ENCODE assay signal across 10 cellular contexts in the genomic region with DNA sequence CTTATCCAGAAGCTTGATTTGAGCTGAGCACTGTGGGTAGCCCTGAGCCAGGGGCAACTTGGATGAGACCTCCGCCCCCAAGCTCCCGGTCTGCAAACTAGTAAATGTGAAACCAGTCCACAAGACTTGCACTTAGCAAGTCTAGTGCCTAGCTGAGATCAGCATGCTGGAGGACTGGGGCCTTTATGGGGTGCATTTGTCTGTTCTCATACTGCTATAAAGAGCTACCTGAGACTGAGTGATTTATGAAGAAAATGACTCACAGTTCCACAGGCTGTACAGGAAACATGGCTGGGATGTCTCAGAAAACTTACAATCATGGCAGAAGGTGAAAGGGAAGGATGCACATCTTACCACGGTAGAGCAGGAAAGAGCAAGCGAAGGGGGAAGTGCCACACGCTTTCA. TPM values are rescaled to one million over a fixed set of nuclear protein-coding genes. Genes with fewer than 3 reads are reported as not detected.
DNase-seq lines count a peak whose midpoint lies in the region; ATAC-seq and TF ChIP-seq lines count a peak whose summit lies in the region.
"Had no signal": no experiment of that assay in that cellular context is flagged by ENCODE, and none has a peak within 500 bp of the region (broad histone marks: within the 10 kb centered on the region; RNA-seq: fewer than 3 reads in every experiment).

No MANE protein-coding gene starts in this region.

- peaks cover 5 to 6% of the 10 kb centered on the region in 2 experiments; a peak in 3 of 4 replicates for H3K4me1 Mint-ChIP-seq in H9
- H3K4me1 Mint-ChIP-seq in activated T-helper 1 cell treated with anti-CD3 and anti-CD28 coated beads, Interleukin-12 subunit alpha, Interleukin-12 subunit beta, Interleukin-2, Interleukin-4 antibody, amounts not matched to agents 30 ng/mL and 10 ng/mL and 1 ng/mL, durations not matched to agents 14 hours and 24 hours and 36 hours (ENCODE audit: low read depth), result peaks cover 24% of the 10 kb centered on the region

- H3K4me3 ChIP-seq in smooth muscle cell, result no peak overlapping the region
- H3K4me3 ChIP-seq in WERI-Rb-1 (ENCODE audit: low read depth, low read length), result no peak overlapping the region
- H3K4me3 ChIP-seq: SJSA1 had no signal

- no peak overlapping the region for H2BK120ac ChIP-seq in H9 (ENCODE audit: low read depth, low read length, poor library complexity, severe bottlenecking)

- peaks cover 5% of the 10 kb centered on the region; the same call in 1 of the 2 replicates for H3K27me3 Mint-ChIP-seq in H9 (ENCODE audit: low read depth)
- no peaks in the 10 kb centered on the region for H3K27me3 Mint-ChIP-seq in activated T-helper 1 cell treated with anti-CD3 and anti-CD28 coated beads, Interleukin-12 subunit alpha, Interleukin-12 subunit beta, Interleukin-2, Interleukin-4 antibody, amounts not matched to agents 30 ng/mL and 10 ng/mL and 1 ng/mL, durations not matched to agents 14 hours and 24 hours and 36 hours (ENCODE audit: insufficient read depth)

- H2BK15ac ChIP-seq in H9 (ENCODE audit: low read depth, low read length), result no peak overlapping the region

- no peak overlapping the region for H4K5ac ChIP-seq in H9 (ENCODE audit: insufficient read length, low read depth, low read length)

- 0 out of 7 replicates have a peak overlapping the region, but pooled peaks of 1 of the 3 experiments have one; percentile 23 for H3K27ac Mint-ChIP-seq in H9
- peak overlapping the region; percentile 11 for H3K27ac Mint-ChIP-seq in activated T-helper 1 cell treated with anti-CD3 and anti-CD28 coated beads, Interleukin-12 subunit alpha, Interleukin-12 subunit beta, Interleukin-2, Interleukin-4 antibody, amounts not matched to agents 30 ng/mL and 10 ng/mL and 1 ng/mL, durations not matched to agents 14 hours and 24 hours and 36 hours

- no peak overlapping the region for H2AK5ac ChIP-seq in H9 (ENCODE audit: insufficient read length, low read length)

- H3K4me3 Mint-ChIP-seq in H9, result no peak overlapping the region
- no peak overlapping the region for H3K4me3 Mint-ChIP-seq in activated T-helper 1 cell treated with anti-CD3 and anti-CD28 coated beads, Interleukin-12 subunit alpha, Interleukin-12 subunit beta, Interleukin-2, Interleukin-4 antibody, amounts not matched to agents 30 ng/mL and 10 ng/mL and 1 ng/mL, durations not matched to agents 14 hours and 24 hours and 36 hours

- no peaks in the 10 kb centered on the region for H3F3A ChIP-seq in smooth muscle cell (ENCODE audit: low read depth)

- H3K4me1 ChIP-seq in H9 (ENCODE audit: insufficient read depth, low read length) (no peaks in the 10 kb centered on the region), smooth muscle cell (ENCODE audit: low read depth) (no peaks in the 10 kb centered on the region)

- TF ChIP-seq POLR2A in GM18505 (IDR thresholded peaks at IDR 0.05; ENCODE audit: borderline replicate concordance, extremely low read depth, insufficient read depth, insufficient read length), result no peak

- H2BK12ac ChIP-seq in H9 (ENCODE audit: insufficient read length, low read depth, low read length), result no peak overlapping the region

- POLR2A ChIA-PET in RWPE1 (lab: Yijun Ruan, JAX; ENCODE audit: low non-redundant PET), result no interaction called here

- no peaks in the 10 kb centered on the region for H3K27me3 ChIP-seq in H9 (ENCODE audit: insufficient read depth, low read length)
- H3K27me3 ChIP-seq in smooth muscle cell (ENCODE audit: low read depth), result no peaks in the 10 kb centered on the region
- H3K27me3 ChIP-seq in WERI-Rb-1 (ENCODE audit: insufficient read depth, low read depth, severe bottlenecking), result no peaks in the 10 kb centered on the region
- H3K27me3 ChIP-seq: SJSA1 had no signal

- H3K23me2 ChIP-seq in H9 (ENCODE audit: insufficient read length, low read depth, low read length, poor library complexity, severe bottlenecking), result no peaks in the 10 kb centered on the region

- H3K9me3 Mint-ChIP-seq in H9, result no peaks in the 10 kb centered on the region; a peak in 1 of 5 replicates
- peaks cover 3% of the 10 kb centered on the region for H3K9me3 Mint-ChIP-seq in activated T-helper 1 cell treated with anti-CD3 and anti-CD28 coated beads, Interleukin-12 subunit alpha, Interleukin-12 subunit beta, Interleukin-2, Interleukin-4 antibody, amounts not matched to agents 30 ng/mL and 10 ng/mL and 1 ng/mL, durations not matched to agents 14 hours and 24 hours and 36 hours

- no peak overlapping the region for H3K4ac ChIP-seq in H9 (ENCODE audit: low read depth, low read length)

- intact Hi-C loops in activated T-helper 1 cell treated with anti-CD3 and anti-CD28 coated beads, Interleukin-12 subunit alpha, Interleukin-12 subunit beta, Interleukin-2, Interleukin-4 antibody, amounts not matched to agents 30 ng/mL and 10 ng/mL and 1 ng/mL, durations not matched to agents 14 hours and 24 hours and 36 hours (cut with micrococcal nuclease), result loop anchor here (1.0 to 5.0 kb wide), 4 partner anchors 34 to 78 kb away; partner anchors contain the start of gene HOPX

- H4K91ac ChIP-seq in H9 (ENCODE audit: insufficient read length, low read depth, low read length), result no peak overlapping the region

- ATAC-seq in GM18498 (IDR thresholded peaks at IDR 0.05; ENCODE audit: unreplicated experiment) (peak; percentile 60), GM18505 (IDR thresholded peaks at IDR 0.05; ENCODE audit: unreplicated experiment) (no peak)

- H3K27ac ChIP-seq in H9 (ENCODE audit: insufficient read length, low read depth, low read length), result no peak overlapping the region
- peak overlapping the region; percentile 24 for H3K27ac ChIP-seq in smooth muscle cell (ENCODE audit: low read depth)
- no peak overlapping the region for H3K27ac ChIP-seq in WERI-Rb-1
- H3K27ac ChIP-seq in RWPE1, result no peak overlapping the region
- H3K27ac ChIP-seq: SJSA1 had no signal

- no peak overlapping the region for H3T11ph ChIP-seq in H9 (ENCODE audit: low read length)

- no peak overlapping the region for H2BK20ac ChIP-seq in H9 (ENCODE audit: low read depth, low read length, poor library complexity, severe bottlenecking)

- H3K9ac ChIP-seq in H9 (ENCODE audit: extremely low read depth, insufficient read length, low read length), result no peak overlapping the region
- no peak overlapping the region for H3K9ac ChIP-seq in smooth muscle cell (ENCODE audit: low read depth)

- no peak overlapping the region for H3K18ac ChIP-seq in H9 (ENCODE audit: insufficient read length, low read depth, low read length)

- H3K4me2 ChIP-seq in H9 (ENCODE audit: insufficient read depth, insufficient read length, low read length) (no peak overlapping the region), smooth muscle cell (no peak overlapping the region)

- no CpG with 5 or more reads among the region's 5 CpGs for WGBS in H9 (ENCODE audit: extremely low coverage, insufficient read length, low lambda C conversion rate)
- 85% methylated on average over 5 of the region's 5 CpGs for WGBS in smooth muscle cell (ENCODE audit: low lambda C conversion rate)

- no peak overlapping the region for H3K56ac ChIP-seq in H9 (ENCODE audit: insufficient read length, low read depth, low read length)

- CTCF ChIA-PET in RWPE1 (lab: Yijun Ruan, JAX), result no interaction called here

- no peaks in the 10 kb centered on the region for H4K20me1 ChIP-seq in H9 (ENCODE audit: control insufficient read depth, insufficient read depth, insufficient read length)
- H4K20me1 ChIP-seq in smooth muscle cell (ENCODE audit: low read depth), result no peaks in the 10 kb centered on the region

- no peaks in the 10 kb centered on the region for H3K79me1 ChIP-seq in H9 (ENCODE audit: insufficient read depth, low read depth, low read length, poor library complexity, severe bottlenecking)

- peak overlapping the region; percentile 32 for H2AFZ ChIP-seq in H9 (ENCODE audit: low read length)
- peak overlapping the region; percentile 43 for H2AFZ ChIP-seq in smooth muscle cell (ENCODE audit: low read depth)

- no peak overlapping the region for H3K23ac ChIP-seq in H9 (ENCODE audit: insufficient read length, low read depth, low read length)

- H3K36me3 Mint-ChIP-seq in H9 (ENCODE audit: insufficient read depth in 1 of 3, low read depth in 3 of 3), result no peaks in the 10 kb centered on the region
- no peaks in the 10 kb centered on the region for H3K36me3 Mint-ChIP-seq in activated T-helper 1 cell treated with anti-CD3 and anti-CD28 coated beads, Interleukin-12 subunit alpha, Interleukin-12 subunit beta, Interleukin-2, Interleukin-4 antibody, amounts not matched to agents 30 ng/mL and 10 ng/mL and 1 ng/mL, durations not matched to agents 14 hours and 24 hours and 36 hours (ENCODE audit: low read depth)

- no peak for TF ChIP-seq CTCF in H9 (conservative IDR thresholded peaks at IDR 0.05)
- TF ChIP-seq CTCF in smooth muscle cell (IDR thresholded peaks at IDR 0.05; ENCODE audit: borderline replicate concordance, insufficient read depth, poor library complexity, severe bottlenecking), result no peak
- TF ChIP-seq CTCF in WERI-Rb-1 (IDR thresholded peaks at IDR 0.05; ENCODE audit: low read depth, low read length), result no peak
- TF ChIP-seq CTCF in RWPE1 (conservative IDR thresholded peaks at IDR 0.05; ENCODE audit: low read depth), result no peak

- H3K36me3 ChIP-seq in smooth muscle cell (ENCODE audit: low read depth) (no peaks in the 10 kb centered on the region), WERI-Rb-1 (no peaks in the 10 kb centered on the region)
- H3K36me3 ChIP-seq: SJSA1 had no signal

- H2BK5ac ChIP-seq in H9 (ENCODE audit: insufficient read length, low read length), result no peak overlapping the region

- H4K8ac ChIP-seq in H9 (replicated peaks; ENCODE audit: insufficient read length, low read depth, low read length), result no peak overlapping the region

- H3K79me2 ChIP-seq in H9 (ENCODE audit: insufficient read depth, low read length), result no peaks in the 10 kb centered on the region
- no peaks in the 10 kb centered on the region for H3K79me2 ChIP-seq in smooth muscle cell (ENCODE audit: low read depth)

- no peak for DNase-seq in H9
- peak; percentile 8 for DNase-seq in activated T-helper 1 cell treated with anti-CD3 and anti-CD28 coated beads, Interleukin-12 subunit alpha, Interleukin-12 subunit beta, Interleukin-2, Interleukin-4 antibody, amounts not matched to agents 30 ng/mL and 10 ng/mL and 1 ng/mL, durations not matched to agents 14 hours and 24 hours and 36 hours (ENCODE audit: low spot score)
- DNase-seq in smooth muscle cell (lab: John Stamatoyannopoulos, UW; ENCODE audit: unreplicated experiment), result no peak
- DNase-seq in WERI-Rb-1, result no peak
- no peak for DNase-seq in RWPE1 (ENCODE audit: low spot score)
- DNase-seq in NCI-H774 (lab: John Stamatoyannopoulos, UW), result no peak
- DNase-seq: NCI-H345 had no signal

- no peaks in the 10 kb centered on the region for H3K9me3 ChIP-seq in H9 (ENCODE audit: control insufficient read depth, low read depth, low read length)
- H3K9me3 ChIP-seq in smooth muscle cell (replicated peaks; ENCODE audit: low read depth), result no peaks in the 10 kb centered on the region
- H3K9me3 ChIP-seq in WERI-Rb-1 (ENCODE audit: severe bottlenecking), result peaks cover under 1% of the 10 kb centered on the region
- H3K9me3 ChIP-seq: SJSA1 had no signal

- H3K14ac ChIP-seq in H9 (ENCODE audit: insufficient read depth, low read length), result no peak overlapping the region

RNA-seq across cellular contexts. Expression of gene HOPX, which starts 42.1 kb away (rescaled TPM):
- total RNA-seq in H9 (2021) (not detected in 2 replicates), smooth muscle cell (86.9 and 142 TPM in 2 replicates)
- total RNA-seq in activated T-helper 1 cell treated with anti-CD3 and anti-CD28 coated beads, Interleukin-12 subunit alpha, Interleukin-12 subunit beta, Interleukin-2, Interleukin-4 antibody, amounts not matched to agents 30 ng/mL and 10 ng/mL and 1 ng/mL, durations not matched to agents 14 hours and 24 hours and 36 hours, result 121 and 128 TPM in 2 replicates
- 66.0 and 111 TPM in 2 replicates for polyA plus RNA-seq in smooth muscle cell

Comparison
In these comparisons a context has a peak if more than half of its experiments do, and no peak if none do; other contexts are left out.
1. RNA of gene HOPX, which starts 42.1 kb away (total RNA-seq): 121 to 128 TPM in activated T-helper 1 cell treated with anti-CD3 and anti-CD28 coated beads, Interleukin-12 subunit alpha, Interleukin-12 subunit beta, Interleukin-2, Interleukin-4 antibody, amounts not matched to agents 30 ng/mL and 10 ng/mL and 1 ng/mL, durations not matched to agents 14 hours and 24 hours and 36 hours and 86.9 to 142 TPM in smooth muscle cell; not detected in H9; every median in the first group is over 10 times any median in the second.